8 cellular contexts compared by ENCODE assay signal in the genomic region with DNA sequence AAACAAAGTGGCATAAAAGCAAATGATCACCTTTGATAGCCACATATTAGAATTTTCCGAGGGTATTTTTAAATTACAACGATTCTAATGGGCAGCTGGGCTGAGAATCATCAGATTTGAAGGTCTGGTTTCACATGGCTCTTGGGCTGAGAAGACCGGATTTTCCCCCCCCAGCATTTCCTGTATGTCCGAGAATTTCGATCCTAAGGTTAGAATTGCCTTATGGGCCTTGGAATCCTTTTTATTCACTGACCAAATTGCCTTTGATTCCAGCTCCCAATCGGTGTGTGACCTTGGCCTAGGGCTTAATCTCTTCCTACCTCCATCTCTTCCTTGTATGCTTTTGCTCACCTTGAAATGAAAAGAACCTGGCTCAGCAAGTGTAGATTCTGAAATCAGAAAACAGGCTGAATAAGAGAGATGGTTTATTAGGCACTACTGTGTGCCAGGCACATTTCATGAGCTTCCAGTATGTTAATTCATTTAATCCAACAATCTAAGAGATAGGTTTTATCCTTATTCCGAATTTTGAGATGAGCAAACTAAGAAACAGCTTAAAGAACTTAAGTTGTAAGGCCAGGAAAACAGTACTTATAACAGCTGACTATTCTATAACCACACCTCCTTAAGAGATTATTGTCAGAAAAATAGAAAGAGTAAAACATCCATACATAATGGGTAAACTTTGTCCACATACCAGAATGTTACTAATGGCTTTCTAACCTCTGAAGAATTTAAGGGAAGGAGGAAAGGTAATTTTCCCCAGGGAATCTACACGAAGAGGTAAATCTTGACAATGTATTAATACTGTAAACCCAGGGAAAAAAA. TPM values are rescaled to one million over a fixed set of nuclear protein-coding genes. Genes with fewer than 3 reads are reported as not detected.
DNase-seq lines count a peak whose midpoint lies in the region; ATAC-seq and TF ChIP-seq lines count a peak whose summit lies in the region.

No MANE protein-coding gene starts in this region.

- intact Hi-C loops in cardiac septum (cut with DNase I), result loop anchor here (1.0 to 10.0 kb wide), 3 partner anchors 30 to 1008 kb away; a partner anchor contains a TSS

- H3K4me3 Mint-ChIP-seq in activated naive CD8-positive, alpha-beta T cell treated with anti-CD3 and anti-CD28 coated beads, Interleukin-2, amount 10 ng/mL, durations not matched to agents 7 days and 5 days, result peak overlapping the region; percentile 99

- TF ChIP-seq CTCF in cardiac muscle cell (IDR thresholded peaks at IDR 0.05; ENCODE audit: low read depth, low read length) (no peak), tibial nerve (IDR thresholded peaks at IDR 0.05) (no peak)

- H3K27me3 Mint-ChIP-seq in activated naive CD8-positive, alpha-beta T cell treated with anti-CD3 and anti-CD28 coated beads, Interleukin-2, amount 10 ng/mL, durations not matched to agents 7 days and 5 days, result no peaks in the 10 kb centered on the region

- DNase-seq in cardiac muscle cell (ENCODE audit: low read depth in 1 of 2, low spot score in 1 of 2) (peak in 1 of 2 donors; percentile 15), cardiac septum (ENCODE audit: low spot score) (no peak), tibial nerve (ENCODE audit: low spot score in 2 of 2) (no peak), NCI-H226 (no peak)
- no peak for DNase-seq in activated naive CD8-positive, alpha-beta T cell treated with anti-CD3 and anti-CD28 coated beads, Interleukin-2, amount 10 ng/mL, durations not matched to agents 7 days and 5 days
- no peak for DNase-seq in NK-92 treated with Interleukin-12 subunit alpha and Interleukin-12 subunit beta, amount 100 ng/mL, for 24 hours (lab: John Stamatoyannopoulos, UW)
- no peak for DNase-seq in activated CD4-positive, alpha-beta T cell treated with anti-CD3 and anti-CD28 coated beads for 1 hour

- 4 to 6% methylated on average over 8 of the region's 8 CpGs for WGBS in tibial nerve, 2 donors

- H3K27ac ChIP-seq in cardiac muscle cell (peak overlapping the region; percentile 89), layer of hippocampus (ENCODE audit: low read depth, low read length) (peak overlapping the region; percentile 68), tibial nerve (peak overlapping the region; percentile 14 to 99 (median 98))

- no peak for ATAC-seq in activated naive CD8-positive, alpha-beta T cell treated with anti-CD3 and anti-CD28 coated beads, Interleukin-2, amount 10 ng/mL, durations not matched to agents 7 days and 5 days (ENCODE audit: low read depth)

- no peaks in the 10 kb centered on the region for H3K9me3 ChIP-seq in cardiac muscle cell (ENCODE audit: low read depth)
- no peaks in the 10 kb centered on the region for H3K9me3 ChIP-seq in tibial nerve

- POLR2A ChIA-PET in activated naive CD8-positive, alpha-beta T cell treated with anti-CD3 and anti-CD28 coated beads, Interleukin-2, amount 10 ng/mL, durations not matched to agents 7 days and 5 days (lab: Charles Lee), result interaction anchor here (0.6 to 19.0 kb wide), 34 partner anchors 10 to 1712 kb away, joined by 3 to 2352 read pairs (median 29); a partner anchor contains a TSS

- H3K36me3 ChIP-seq in cardiac muscle cell (peaks cover 11% of the 10 kb centered on the region), tibial nerve (peaks cover 0 to 39% (median 3%) of the 10 kb centered on the region in 3 donors)

- peaks cover 43% of the 10 kb centered on the region for H3K4me1 Mint-ChIP-seq in activated naive CD8-positive, alpha-beta T cell treated with anti-CD3 and anti-CD28 coated beads, Interleukin-2, amount 10 ng/mL, durations not matched to agents 7 days and 5 days

- no peaks in the 10 kb centered on the region for H3K9me3 Mint-ChIP-seq in activated naive CD8-positive, alpha-beta T cell treated with anti-CD3 and anti-CD28 coated beads, Interleukin-2, amount 10 ng/mL, durations not matched to agents 7 days and 5 days

- no peaks in the 10 kb centered on the region for H3K27me3 ChIP-seq in cardiac muscle cell
- no peaks in the 10 kb centered on the region for H3K27me3 ChIP-seq in layer of hippocampus (ENCODE audit: control insufficient read depth, insufficient read depth, low read length)
- no peaks in the 10 kb centered on the region for H3K27me3 ChIP-seq in tibial nerve

- H3K4me1 ChIP-seq in cardiac muscle cell (ENCODE audit: low read depth), result peaks cover 7% of the 10 kb centered on the region
- peaks cover 0 to 48% (median 19%) of the 10 kb centered on the region in 4 donors for H3K4me1 ChIP-seq in tibial nerve

- H3K27ac Mint-ChIP-seq in activated naive CD8-positive, alpha-beta T cell treated with anti-CD3 and anti-CD28 coated beads, Interleukin-2, amount 10 ng/mL, durations not matched to agents 7 days and 5 days, result peak overlapping the region; percentile 100

- H3K4me3 ChIP-seq in cardiac muscle cell (peak overlapping the region; percentile 67), tibial nerve (peak overlapping the region; percentile 67 to 96 (median 90))

- TF ChIP-seq EP300 in tibial nerve (IDR thresholded peaks at IDR 0.05), result no peak

- H3K36me3 Mint-ChIP-seq in activated naive CD8-positive, alpha-beta T cell treated with anti-CD3 and anti-CD28 coated beads, Interleukin-2, amount 10 ng/mL, durations not matched to agents 7 days and 5 days, result peaks cover 32% of the 10 kb centered on the region

- no peak for TF ChIP-seq POLR2A in tibial nerve (IDR thresholded peaks at IDR 0.05)

RNA-seq across cellular contexts. Expression of a gene that starts 39.4 kb away (rescaled TPM):
- 0.66 and 0.99 TPM in 2 replicates for total RNA-seq in cardiac muscle cell
- 0.28 and 1.3 TPM in 2 replicates for polyA plus RNA-seq in cardiac muscle cell
- 2.4 TPM for total RNA-seq in cardiac septum
- total RNA-seq in activated naive CD8-positive, alpha-beta T cell treated with anti-CD3 and anti-CD28 coated beads, Interleukin-2, amount 10 ng/mL, durations not matched to agents 7 days and 5 days, result 1 to 10 TPM; 5.0 to 7.2 TPM
- total RNA-seq in tibial nerve, result 10 to 100 TPM in 2 of 4 donors, 1 to 10 TPM in 2; 5.9 to 11.0 (median 9.0) TPM
